ENCODE assay signal across 8 cellular contexts in the genomic region with DNA sequence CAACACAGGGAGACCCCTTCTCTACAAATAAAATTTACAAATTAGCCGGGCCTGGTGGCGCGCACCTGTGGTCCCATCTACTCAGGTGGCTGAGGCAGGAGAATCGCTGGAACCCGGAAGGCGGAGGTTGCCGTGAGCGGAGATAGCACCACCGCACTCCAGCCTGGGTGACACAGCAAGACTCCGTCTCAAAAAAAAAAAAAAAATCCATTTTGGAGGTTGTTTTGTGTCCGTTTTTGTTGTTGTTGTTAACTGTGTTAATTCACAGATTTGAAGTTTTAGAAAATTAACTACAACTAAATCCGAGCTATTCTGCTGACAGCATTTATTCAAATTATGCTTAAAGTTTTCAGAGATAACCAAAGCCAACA. TPM values are rescaled to one million over a fixed set of nuclear protein-coding genes. Genes with fewer than 3 reads are reported as not detected.
DNase-seq lines count a peak whose midpoint lies in the region; ATAC-seq, FAIRE-seq and TF ChIP-seq lines count a peak whose summit lies in the region.

No MANE protein-coding gene starts in this region.

- H3K4me1 Mint-ChIP-seq in activated naive CD4-positive, alpha-beta T cell treated with anti-CD3 and anti-CD28 coated beads for 36 hours (ENCODE audit: low read depth) = peaks cover 31% of the 10 kb centered on the region

- TF ChIP-seq CTCF in GM06990 (IDR thresholded peaks at IDR 0.05; ENCODE audit: insufficient read depth, low read length, poor library complexity, severe bottlenecking) (no peak), hepatocyte (IDR thresholded peaks at IDR 0.05; ENCODE audit: poor library complexity) (no peak)

- peaks cover 23% of the 10 kb centered on the region for H3K36me3 Mint-ChIP-seq in activated naive CD4-positive, alpha-beta T cell treated with anti-CD3 and anti-CD28 coated beads for 36 hours (ENCODE audit: low read depth)

- peak overlapping the region; percentile 97 for H3K27ac ChIP-seq in hepatocyte

- peaks cover 47% of the 10 kb centered on the region for H3K79me2 ChIP-seq in hepatocyte

- no peaks in the 10 kb centered on the region for H3K9me2 ChIP-seq in hepatocyte (replicated peaks; ENCODE audit: insufficient read depth)

- DNase-seq in GM06990 (ENCODE audit: extremely low read depth, insufficient read length) (no peak), MG63 (peak; percentile 47), hepatocyte (ENCODE audit: low spot score) (peak; percentile 33), NCI-H524 (lab: John Stamatoyannopoulos, UW) (no peak), HTR-8/SVneo (ENCODE audit: insufficient read length, low spot score) (no peak)
- DNase-seq in activated naive CD4-positive, alpha-beta T cell treated with anti-CD3 and anti-CD28 coated beads for 36 hours = peak; percentile 51
- DNase-seq in stimulated activated CD4-positive, alpha-beta T cell treated with anti-CD3 and anti-CD28 coated beads, Interleukin-12 subunit alpha, Interleukin-12 subunit beta, amount 100 ng/mL, for 4 hours = peak; percentile 19

- intact Hi-C loops in activated naive CD4-positive, alpha-beta T cell treated with anti-CD3 and anti-CD28 coated beads for 36 hours (cut with micrococcal nuclease) = loop anchor here (1.0 to 5.0 kb wide), 13 partner anchors 80 to 1905 kb away; a partner anchor contains a TSS

- no peak for ATAC-seq in GM18517 (IDR thresholded peaks at IDR 0.05; ENCODE audit: unreplicated experiment)

- H3K4me3 ChIP-seq in GM06990 (replicated peaks; ENCODE audit: low read depth, low read length) = peak overlapping the region; percentile 79
- H3K4me3 ChIP-seq in MG63 = peak overlapping the region; percentile 77
- peak overlapping the region; percentile 59 for H3K4me3 ChIP-seq in hepatocyte

- CTCF ChIA-PET in activated naive CD4-positive, alpha-beta T cell treated with anti-CD3 and anti-CD28 coated beads for 36 hours (lab: Charles Lee) = interaction anchor here (0.6 to 1.3 kb wide), 4 partner anchors 133 to 235 kb away, joined by 3 to 5 read pairs (median 4); a partner anchor contains a TSS

- H3K9me3 ChIP-seq in MG63 (no peaks in the 10 kb centered on the region), hepatocyte (ENCODE audit: low read depth) (no peaks in the 10 kb centered on the region)

- peak overlapping the region; percentile 88 for H3K4me2 ChIP-seq in hepatocyte

- no peaks in the 10 kb centered on the region for H3K27me3 Mint-ChIP-seq in activated naive CD4-positive, alpha-beta T cell treated with anti-CD3 and anti-CD28 coated beads for 36 hours (ENCODE audit: low read depth)

- H3K4me3 Mint-ChIP-seq in activated naive CD4-positive, alpha-beta T cell treated with anti-CD3 and anti-CD28 coated beads for 36 hours = peak overlapping the region; percentile 88

- H3K27me3 ChIP-seq in GM06990 (replicated peaks; ENCODE audit: control insufficient read depth, insufficient read depth, low read length) (no peaks in the 10 kb centered on the region), MG63 (no peaks in the 10 kb centered on the region), hepatocyte (no peaks in the 10 kb centered on the region)

- H2AFZ ChIP-seq in hepatocyte = peak overlapping the region; percentile 82

- FAIRE-seq in HTR-8/SVneo (lab: Jason Lieb, UNC) = no peak

- H3K36me3 ChIP-seq in GM06990 (ENCODE audit: control insufficient read depth, insufficient read depth, low read length) = no peaks in the 10 kb centered on the region; the same call in 1 of the 2 replicates
- peaks cover 38% of the 10 kb centered on the region for H3K36me3 ChIP-seq in MG63
- no peaks in the 10 kb centered on the region for H3K36me3 ChIP-seq in hepatocyte (replicated peaks; ENCODE audit: insufficient read depth, low read depth)

- H3K27ac Mint-ChIP-seq in activated naive CD4-positive, alpha-beta T cell treated with anti-CD3 and anti-CD28 coated beads for 36 hours = peak overlapping the region; percentile 66

- WGBS in hepatocyte (ENCODE audit: low lambda C conversion rate, missing lambda C conversion rate) = 10% methylated on average over 12 of the region's 12 CpGs

- H3K9me3 Mint-ChIP-seq in activated naive CD4-positive, alpha-beta T cell treated with anti-CD3 and anti-CD28 coated beads for 36 hours = no peaks in the 10 kb centered on the region

- H4K20me1 ChIP-seq in hepatocyte (ENCODE audit: insufficient read depth, poor library complexity, severe bottlenecking) = no peaks in the 10 kb centered on the region

- peaks cover 11% of the 10 kb centered on the region for H3K4me1 ChIP-seq in hepatocyte (ENCODE audit: insufficient read depth)

RNA-seq across cellular contexts. Expression of a gene that starts 0.6 kb away (rescaled TPM):
- total RNA-seq in MG63 (2014; rRNA removed; shearing (Covaris generic); ENCODE audit: low replicate concordance) = 58.3 and 76.3 TPM in 2 replicates
- total RNA-seq in activated naive CD4-positive, alpha-beta T cell treated with anti-CD3 and anti-CD28 coated beads for 36 hours = 10 to 100 TPM; 14.3 to 15.2 TPM
- total RNA-seq in hepatocyte = 31.5 and 42.8 TPM in 2 replicates
- 24.8 and 26.6 TPM in 2 replicates for polyA plus RNA-seq in hepatocyte

Comparison
In these comparisons a context has a peak if more than half of its experiments do, and no peak if none do; other contexts are left out.
1. DNase-seq: peak in MG63 (single experiment), activated naive CD4-positive, alpha-beta T cell treated with anti-CD3 and anti-CD28 coated beads for 36 hours (single experiment), hepatocyte (single experiment) and stimulated activated CD4-positive, alpha-beta T cell treated with anti-CD3 and anti-CD28 coated beads, Interleukin-12 subunit alpha, Interleukin-12 subunit beta, amount 100 ng/mL, for 4 hours (single experiment); none in GM06990 (single experiment), NCI-H524 (0 of 2) and HTR-8/SVneo (single experiment).
2. Peak in every context shown above with its lines, with median percentiles within 50 percentile points of each other: H3K4me3 ChIP-seq.